ENCODE assay signal across 1 cellular context in genomic region chr1:145758575-145758974, GRCh38.
TF ChIP-seq lines count a peak whose summit lies in the region.

No MANE protein-coding gene starts in this region.

TF ChIP-seq in GM12878, 131 proteins besides CTCF, POLR2A, EP300 and RAD21:
- TF ChIP-seq MEF2A (IDR thresholded peaks at IDR 0.05; ENCODE audit: insufficient read depth, low read depth, low read length) (no peak), TCF12 (IDR thresholded peaks at IDR 0.05; ENCODE audit: low read depth, low read length) (no peak), NBN (IDR thresholded peaks at IDR 0.05) (no peak), STAT1 (conservative IDR thresholded peaks at IDR 0.05) (no peak), SMAD1 (IDR thresholded peaks at IDR 0.05; ENCODE audit: low read depth, partially characterized antibody) (no peak), ZZZ3 (IDR thresholded peaks at IDR 0.05; ENCODE audit: control insufficient read depth, insufficient read length, low read depth) (no peak), KDM1A (IDR thresholded peaks at IDR 0.05; ENCODE audit: borderline replicate concordance) (no peak), TBL1XR1 (IDR thresholded peaks at IDR 0.05; ENCODE audit: low read depth, low read length) (no peak), CHD1 (IDR thresholded peaks at IDR 0.05; ENCODE audit: low read depth, low read length) (no peak), ZNF207 (IDR thresholded peaks at IDR 0.05; ENCODE audit: borderline replicate concordance) (no peak), ETV6 (conservative IDR thresholded peaks at IDR 0.05 in 1 of 2, IDR thresholded peaks at IDR 0.05 in 1 of 2; ENCODE audit: borderline replicate concordance in 1 of 2, low read depth in 1 of 2) (no peak), SIN3A (IDR thresholded peaks at IDR 0.05; ENCODE audit: low read depth, low read length) (no peak), MAX (IDR thresholded peaks at IDR 0.05; ENCODE audit: low read depth, low read length) (no peak), PAX5 (IDR thresholded peaks at IDR 0.05; ENCODE audit: borderline replicate concordance, low read depth, low read length) (no peak), ZNF274 (IDR thresholded peaks at IDR 0.05; ENCODE audit: insufficient read depth, insufficient read length) (no peak), ZNF592 (IDR thresholded peaks at IDR 0.05) (no peak), CREM (IDR thresholded peaks at IDR 0.05; ENCODE audit: low read depth) (no peak), BCL11A (IDR thresholded peaks at IDR 0.05; ENCODE audit: low read depth, low read length) (no peak), BMI1 (IDR thresholded peaks at IDR 0.05; ENCODE audit: borderline replicate concordance) (no peak), HDAC2 (IDR thresholded peaks at IDR 0.05) (no peak)
